18 cellular contexts compared by ENCODE assay signal in genomic region chr1:170284016-170284415, GRCh38.
DNase-seq lines count a peak whose midpoint lies in the region; ATAC-seq and TF ChIP-seq lines count a peak whose summit lies in the region.
"Had no signal": no experiment of that assay in that cellular context is flagged by ENCODE, and none has a peak within 500 bp of the region (broad histone marks: within the 10 kb centered on the region; RNA-seq: fewer than 3 reads in every experiment).

No MANE protein-coding gene starts in this region.

- H4K20me1 ChIP-seq in SK-N-SH (ENCODE audit: insufficient read depth) (no peaks in the 10 kb centered on the region), fibroblast of lung (ENCODE audit: control insufficient read depth, extremely low read depth, insufficient read depth, low read length) (no peaks in the 10 kb centered on the region), neural cell (ENCODE audit: insufficient read depth) (no peaks in the 10 kb centered on the region)

- CTCF ChIA-PET in SK-N-SH (lab: Yijun Ruan, JAX) = no interaction called here

- H3K4me1 ChIP-seq in SK-N-SH (ENCODE audit: control insufficient read depth in 1 of 2, insufficient read depth in 2 of 2, low read depth in 1 of 2, low read length in 1 of 2) (no peaks in the 10 kb centered on the region; a peak in 1 of 4 replicates), fibroblast of lung (ENCODE audit: control insufficient read depth, extremely low read depth, insufficient read depth, low read length) (no peaks in the 10 kb centered on the region), psoas muscle (no peaks in the 10 kb centered on the region)
- H3K4me1 ChIP-seq: BE2C had no signal

- peak overlapping the region; percentile 61; the same call in 1 of the 2 replicates for H3K4me2 ChIP-seq in SK-N-SH
- peak overlapping the region; percentile 13 for H3K4me2 ChIP-seq in fibroblast of lung (ENCODE audit: extremely low read depth, insufficient read depth, low read length)
- no peak overlapping the region for H3K4me2 ChIP-seq in neural cell (ENCODE audit: low read length)

- TF ChIP-seq RAD21 in SK-N-SH (IDR thresholded peaks at IDR 0.05; ENCODE audit: low read length) (no peak), neural cell (conservative IDR thresholded peaks at IDR 0.05) (no peak)

- H3K79me2 ChIP-seq in SK-N-SH (ENCODE audit: insufficient read depth) = no peaks in the 10 kb centered on the region
- H3K79me2 ChIP-seq in fibroblast of lung (ENCODE audit: control insufficient read depth, insufficient read depth, low read length) = no peaks in the 10 kb centered on the region
- H3K79me2 ChIP-seq in neural cell (replicated peaks; ENCODE audit: insufficient read depth, low read length) = no peaks in the 10 kb centered on the region

- 42% methylated on average over 3 of the region's 3 CpGs for WGBS in SK-N-SH (ENCODE audit: low lambda C conversion rate)
- 58 to 75% (median 65%) methylated on average over 3 of the region's 3 CpGs for WGBS in psoas muscle, 3 donors

- H3F3A ChIP-seq in SK-N-SH (replicated peaks; ENCODE audit: insufficient read depth) (no peaks in the 10 kb centered on the region), neural cell (ENCODE audit: insufficient read depth, low read length, poor library complexity, severe bottlenecking) (no peaks in the 10 kb centered on the region)

- H3K27ac ChIP-seq in SK-N-SH (ENCODE audit: low read depth in 2 of 2, low read length in 1 of 2) (no peak overlapping the region), fibroblast of lung (ENCODE audit: insufficient read depth, low read length) (no peak overlapping the region), neural cell (ENCODE audit: low read length) (peak overlapping the region; percentile 65), psoas muscle (no peak overlapping the region)

- TF ChIP-seq EP300 in SK-N-SH (IDR thresholded peaks at IDR 0.05; ENCODE audit: borderline replicate concordance in 1 of 2, low read depth in 1 of 2, low read length in 1 of 2) (no peak), neural cell (conservative IDR thresholded peaks at IDR 0.05; ENCODE audit: poor library complexity, severe bottlenecking) (no peak)

- no peak for ATAC-seq in GM21515 (IDR thresholded peaks at IDR 0.05; ENCODE audit: unreplicated experiment)
- no peak for ATAC-seq in psoas muscle
- ATAC-seq: K562 had no signal

- DNase-seq in NCI-H2227 treated with DMSO at 0.1 percent for 48 hours (lab: John Stamatoyannopoulos, UW) (peak; percentile 48), SK-N-SH (no peak), fibroblast of lung (ENCODE audit: low read depth in 2 of 2) (peak in 1 of 2 donors; percentile 40), AG08395 (ENCODE audit: low spot score) (no peak), kidney tubule cell (ENCODE audit: low spot score) (no peak), psoas muscle (no peak)
- DNase-seq: BE2C; CD8-positive, alpha-beta memory T cell; DMS79 treated with DMSO at 0.1 percent for 48 hours; GF-D8; Kasumi-1; NCI-H1436 treated with DMSO at 0.1 percent for 48 hours; NCI-H187 treated with DMSO at 0.1 percent for 48 hours; NCI-H2107; NCI-H526 treated with DMSO at 0.1 percent for 48 hours had no signal

- H3K36me3 ChIP-seq in SK-N-SH (replicated peaks in 1 of 2; ENCODE audit: control insufficient read depth in 1 of 2, insufficient read depth in 2 of 2, low read length in 1 of 2) = no peaks in the 10 kb centered on the region
- no peaks in the 10 kb centered on the region for H3K36me3 ChIP-seq in fibroblast of lung (ENCODE audit: control insufficient read depth, insufficient read depth, low read length)
- no peaks in the 10 kb centered on the region for H3K36me3 ChIP-seq in neural cell (ENCODE audit: insufficient read depth, low read length)
- no peaks in the 10 kb centered on the region for H3K36me3 ChIP-seq in psoas muscle (ENCODE audit: insufficient read depth in 1 of 2, low read depth in 1 of 2)
- H3K36me3 ChIP-seq: BE2C had no signal

- H3K27me3 ChIP-seq in SK-N-SH (ENCODE audit: insufficient read depth) (no peaks in the 10 kb centered on the region), fibroblast of lung (ENCODE audit: control insufficient read depth, insufficient read depth, low read length) (no peaks in the 10 kb centered on the region), neural cell (ENCODE audit: insufficient read depth, low read depth, low read length) (no peaks in the 10 kb centered on the region), psoas muscle (ENCODE audit: insufficient read depth in 3 of 3, low read length in 2 of 3) (no peaks in the 10 kb centered on the region)
- H3K27me3 ChIP-seq: BE2C had no signal

- H3K9me2 ChIP-seq in SK-N-SH (no peaks in the 10 kb centered on the region), neural cell (ENCODE audit: insufficient read depth, low read length) (no peaks in the 10 kb centered on the region)

- POLR2A ChIA-PET in SK-N-SH (lab: Yijun Ruan, JAX) = no interaction called here

- TF ChIP-seq CTCF in SK-N-SH (IDR thresholded peaks at IDR 0.05) (no peak), fibroblast of lung (conservative IDR thresholded peaks at IDR 0.05 in 1 of 2, IDR thresholded peaks at IDR 0.05 in 1 of 2; ENCODE audit: low read depth in 1 of 2, low read length in 2 of 2) (no peak), neural cell (IDR thresholded peaks at IDR 0.05; ENCODE audit: poor library complexity, severe bottlenecking) (no peak), psoas muscle (IDR thresholded peaks at IDR 0.05) (no peak)

- intact Hi-C loops in psoas muscle (cut with DNase I) = no loop called here

- H3K9me3 ChIP-seq in SK-N-SH (no peaks in the 10 kb centered on the region), fibroblast of lung (ENCODE audit: control insufficient read depth, insufficient read depth, low read depth, low read length) (no peaks in the 10 kb centered on the region), neural cell (ENCODE audit: low read length) (no peaks in the 10 kb centered on the region), psoas muscle (no peaks in the 10 kb centered on the region)
- H3K9me3 ChIP-seq: BE2C had no signal

- H2AFZ ChIP-seq in SK-N-SH (ENCODE audit: low read depth) = peak overlapping the region; percentile 73
- peak overlapping the region; percentile 1 for H2AFZ ChIP-seq in fibroblast of lung (ENCODE audit: low read length)
- no peak overlapping the region for H2AFZ ChIP-seq in neural cell (ENCODE audit: low read depth, low read length)

- H3K4me3 ChIP-seq in SK-N-SH (ENCODE audit: low read depth in 2 of 2, low read length in 1 of 2) (no peak overlapping the region; a peak in 1 of 4 replicates), fibroblast of lung (replicated peaks in 1 of 4; ENCODE audit: control extremely low read depth in 1 of 4, insufficient read depth in 1 of 4, low read depth in 3 of 4, low read length in 4 of 4) (no peak overlapping the region), neural cell (ENCODE audit: low read length) (peak overlapping the region; percentile 38), psoas muscle (no peak overlapping the region)
- H3K4me3 ChIP-seq: K562 had no signal

- no peak overlapping the region for H3K9ac ChIP-seq in SK-N-SH
- no peak overlapping the region for H3K9ac ChIP-seq in fibroblast of lung (ENCODE audit: insufficient read depth, low read length)
- H3K9ac ChIP-seq in neural cell (ENCODE audit: low read length) = peak overlapping the region; percentile 27

TF ChIP-seq in SK-N-SH, 30 proteins besides CTCF, POLR2A, EP300 and RAD21:
- TF ChIP-seq ELF1 (IDR thresholded peaks at IDR 0.05) = no peak
- no peak for TF ChIP-seq NRF1 (IDR thresholded peaks at IDR 0.05; ENCODE audit: low read depth, low read length)
- no peak for TF ChIP-seq SIN3A (IDR thresholded peaks at IDR 0.05; ENCODE audit: borderline replicate concordance, low read depth, low read length)
- TF ChIP-seq, protein P1, sequence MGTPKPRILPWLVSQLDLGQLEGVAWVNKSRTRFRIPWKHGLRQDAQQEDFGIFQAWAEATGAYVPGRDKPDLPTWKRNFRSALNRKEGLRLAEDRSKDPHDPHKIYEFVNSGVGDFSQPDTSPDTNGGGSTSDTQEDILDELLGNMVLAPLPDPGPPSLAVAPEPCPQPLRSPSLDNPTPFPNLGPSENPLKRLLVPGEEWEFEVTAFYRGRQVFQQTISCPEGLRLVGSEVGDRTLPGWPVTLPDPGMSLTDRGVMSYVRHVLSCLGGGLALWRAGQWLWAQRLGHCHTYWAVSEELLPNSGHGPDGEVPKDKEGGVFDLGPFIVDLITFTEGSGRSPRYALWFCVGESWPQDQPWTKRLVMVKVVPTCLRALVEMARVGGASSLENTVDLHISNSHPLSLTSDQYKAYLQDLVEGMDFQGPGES (IDR thresholded peaks at IDR 0.05; ENCODE audit: low read depth, low read length) = no peak

TF ChIP-seq in neural cell, 6 proteins besides CTCF, POLR2A, EP300 and RAD21:
- TF ChIP-seq SMC3 (conservative IDR thresholded peaks at IDR 0.05; ENCODE audit: poor library complexity) (no peak), TAF1 (IDR thresholded peaks at IDR 0.05; ENCODE audit: low read depth) (no peak)
- TF ChIP-seq, protein P2, sequence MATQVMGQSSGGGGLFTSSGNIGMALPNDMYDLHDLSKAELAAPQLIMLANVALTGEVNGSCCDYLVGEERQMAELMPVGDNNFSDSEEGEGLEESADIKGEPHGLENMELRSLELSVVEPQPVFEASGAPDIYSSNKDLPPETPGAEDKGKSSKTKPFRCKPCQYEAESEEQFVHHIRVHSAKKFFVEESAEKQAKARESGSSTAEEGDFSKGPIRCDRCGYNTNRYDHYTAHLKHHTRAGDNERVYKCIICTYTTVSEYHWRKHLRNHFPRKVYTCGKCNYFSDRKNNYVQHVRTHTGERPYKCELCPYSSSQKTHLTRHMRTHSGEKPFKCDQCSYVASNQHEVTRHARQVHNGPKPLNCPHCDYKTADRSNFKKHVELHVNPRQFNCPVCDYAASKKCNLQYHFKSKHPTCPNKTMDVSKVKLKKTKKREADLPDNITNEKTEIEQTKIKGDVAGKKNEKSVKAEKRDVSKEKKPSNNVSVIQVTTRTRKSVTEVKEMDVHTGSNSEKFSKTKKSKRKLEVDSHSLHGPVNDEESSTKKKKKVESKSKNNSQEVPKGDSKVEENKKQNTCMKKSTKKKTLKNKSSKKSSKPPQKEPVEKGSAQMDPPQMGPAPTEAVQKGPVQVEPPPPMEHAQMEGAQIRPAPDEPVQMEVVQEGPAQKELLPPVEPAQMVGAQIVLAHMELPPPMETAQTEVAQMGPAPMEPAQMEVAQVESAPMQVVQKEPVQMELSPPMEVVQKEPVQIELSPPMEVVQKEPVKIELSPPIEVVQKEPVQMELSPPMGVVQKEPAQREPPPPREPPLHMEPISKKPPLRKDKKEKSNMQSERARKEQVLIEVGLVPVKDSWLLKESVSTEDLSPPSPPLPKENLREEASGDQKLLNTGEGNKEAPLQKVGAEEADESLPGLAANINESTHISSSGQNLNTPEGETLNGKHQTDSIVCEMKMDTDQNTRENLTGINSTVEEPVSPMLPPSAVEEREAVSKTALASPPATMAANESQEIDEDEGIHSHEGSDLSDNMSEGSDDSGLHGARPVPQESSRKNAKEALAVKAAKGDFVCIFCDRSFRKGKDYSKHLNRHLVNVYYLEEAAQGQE (IDR thresholded peaks at IDR 0.05; ENCODE audit: borderline replicate concordance) = no peak
